Comparison of ENCODE assay signal across 27 cellular contexts in the genomic region with DNA sequence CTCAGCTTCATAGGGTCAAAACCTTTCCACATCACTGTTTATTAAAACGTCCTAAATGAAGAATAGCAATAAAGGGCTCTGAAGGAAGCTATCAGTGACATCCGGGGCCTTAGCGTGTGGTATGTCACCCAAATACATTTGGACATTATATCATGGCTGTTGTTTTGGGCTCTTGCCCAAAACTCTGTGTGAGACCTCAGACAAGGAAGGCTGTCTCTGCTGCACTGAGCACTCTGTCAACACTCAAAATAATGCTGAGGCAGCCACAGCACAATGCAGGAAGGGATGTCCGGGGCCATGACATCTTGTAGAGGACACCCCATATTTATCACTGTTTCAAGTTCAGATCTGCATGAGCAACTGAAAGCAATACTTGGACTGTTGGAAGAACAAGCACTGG.
"Had no signal": no experiment of that assay in that cellular context is flagged by ENCODE, and none has a peak within 500 bp of the region (broad histone marks: within the 10 kb centered on the region; RNA-seq: fewer than 3 reads in every experiment).

No MANE protein-coding gene starts in this region.

- H3K27ac Mint-ChIP-seq: dendritic cell treated with granulocyte-macrophage colony-stimulating factor and Interleukin-4, amounts not matched to agents 40 ng/mL and 50 ng/mL, for 4 days; endodermal cell; naive thymus-derived CD4-positive, alpha-beta T cell; stimulated activated effector memory CD8-positive, alpha-beta T cell treated with anti-CD3 and anti-CD28 coated beads, Interleukin-12 subunit alpha, Interleukin-12 subunit beta, amount 100 ng/mL, for 72 hours had no signal

- H3K36me3 ChIP-seq: gastrocnemius medialis, left lung, prostate gland, right atrium auricular region, stomach, thyroid gland, vagina had no signal

- H3K4me1 Mint-ChIP-seq: naive thymus-derived CD4-positive, alpha-beta T cell; stimulated activated effector memory CD8-positive, alpha-beta T cell treated with anti-CD3 and anti-CD28 coated beads, Interleukin-12 subunit alpha, Interleukin-12 subunit beta, amount 100 ng/mL, for 72 hours had no signal

- H3K4me1 ChIP-seq: gastrocnemius medialis, left lung, prostate gland, right atrium auricular region, thyroid gland, vagina had no signal

- H3K9me3 ChIP-seq: gastrocnemius medialis, left lung, prostate gland, right atrium auricular region, stomach, thyroid gland, vagina had no signal

- H3K27me3 Mint-ChIP-seq: dendritic cell treated with granulocyte-macrophage colony-stimulating factor and Interleukin-4, amounts not matched to agents 40 ng/mL and 50 ng/mL, for 4 days had no signal

- H3K27me3 ChIP-seq: gastrocnemius medialis, left lung, right atrium auricular region, stomach, thyroid gland, vagina had no signal

- DNase-seq: effector CD8-positive, alpha-beta T cell; endodermal cell; foreskin fibroblast; gastrocnemius medialis; head of caudate nucleus; kidney; left lung; mesendoderm; midbrain; naive thymus-derived CD4-positive, alpha-beta T cell; nephron progenitor cell; nucleus accumbens; stimulated activated CD4-positive, alpha-beta T cell treated with anti-CD3 and anti-CD28 coated beads, Interleukin-2, amount 100 ng/mL, for 24 hours; stimulated activated CD4-positive, alpha-beta T cell treated with anti-CD3 and anti-CD28 coated beads, Interleukin-4, amount 100 ng/mL, for 24 hours; stimulated activated naive CD4-positive, alpha-beta T cell treated with Interleukin-2 at 50 U/mL for 16 hours; stomach; thyroid gland; trophoblast cell had no signal

- H3K27ac ChIP-seq: epithelial cell of prostate, gastrocnemius medialis, left lung, prostate gland, right atrium auricular region, stomach, thyroid gland, vagina had no signal

- H3K4me3 ChIP-seq: gastrocnemius medialis, left lung, prostate gland, right atrium auricular region, smooth muscle cell, stomach, thyroid gland, vagina had no signal

- H3K4me2 ChIP-seq: smooth muscle cell had no signal

- ATAC-seq: esophagus mucosa; gastrocnemius medialis; left lung; naive thymus-derived CD4-positive, alpha-beta T cell; sciatic nerve; stimulated activated effector memory CD8-positive, alpha-beta T cell treated with anti-CD3 and anti-CD28 coated beads, Interleukin-12 subunit alpha, Interleukin-12 subunit beta, amount 100 ng/mL, for 72 hours had no signal

- H3K36me3 Mint-ChIP-seq: naive thymus-derived CD4-positive, alpha-beta T cell; stimulated activated effector memory CD8-positive, alpha-beta T cell treated with anti-CD3 and anti-CD28 coated beads, Interleukin-12 subunit alpha, Interleukin-12 subunit beta, amount 100 ng/mL, for 72 hours had no signal

- H3K4me3 Mint-ChIP-seq: dendritic cell treated with granulocyte-macrophage colony-stimulating factor and Interleukin-4, amounts not matched to agents 40 ng/mL and 50 ng/mL, for 4 days; endodermal cell; naive thymus-derived CD4-positive, alpha-beta T cell; nephron progenitor cell; stimulated activated effector memory CD8-positive, alpha-beta T cell treated with anti-CD3 and anti-CD28 coated beads, Interleukin-12 subunit alpha, Interleukin-12 subunit beta, amount 100 ng/mL, for 72 hours had no signal

- H3K9me3 Mint-ChIP-seq: dendritic cell treated with granulocyte-macrophage colony-stimulating factor and Interleukin-4, amounts not matched to agents 40 ng/mL and 50 ng/mL, for 4 days; endodermal cell had no signal
